ENCODE assay signal across 8 cellular contexts in genomic region chr15:34365073-34365825, GRCh38. TPM values are rescaled to one million over a fixed set of nuclear protein-coding genes. Genes with fewer than 3 reads are reported as not detected.
DNase-seq lines count a peak whose midpoint lies in the region; ATAC-seq and TF ChIP-seq lines count a peak whose summit lies in the region.

No MANE protein-coding gene starts in this region.

- H3K9ac ChIP-seq in PC-3 (ENCODE audit: low read length) (peak overlapping the region; percentile 98; the same call in 1 of the 2 replicates), duodenal mucosa (ENCODE audit: low read depth in 1 of 2, low read length in 2 of 2) (peak overlapping the region; percentile 77 to 89), neural progenitor cell (no peak overlapping the region)

- H3K9me2 ChIP-seq in PC-3 (replicated peaks; ENCODE audit: low read length) = no peaks in the 10 kb centered on the region

- TF ChIP-seq CTCF in GM12865 (IDR thresholded peaks at IDR 0.05; ENCODE audit: insufficient read depth, low read depth, low read length, missing control alignments) (no peak), PC-3 (conservative IDR thresholded peaks at IDR 0.05; ENCODE audit: low read depth, low read length) (no peak), neural progenitor cell (IDR thresholded peaks at IDR 0.05) (no peak)

- ATAC-seq in PC-3 = no peak
- no peak for ATAC-seq in HG03108 (IDR thresholded peaks at IDR 0.05; ENCODE audit: unreplicated experiment)

- peak overlapping the region; percentile 97 for H3K4me3 Mint-ChIP-seq in neural progenitor cell

- peak overlapping the region; percentile 65 for H3K4me3 ChIP-seq in GM12865 (ENCODE audit: low read depth, low read length)
- peak overlapping the region; percentile 100 for H3K4me3 ChIP-seq in PC-3 (ENCODE audit: low read length)
- H3K4me3 ChIP-seq in duodenal mucosa (ENCODE audit: low read depth in 1 of 2, low read length in 2 of 2) = peak overlapping the region; percentile 80 to 97
- H3K4me3 ChIP-seq in neural progenitor cell = peak overlapping the region; percentile 78
- H3K4me3 ChIP-seq in SJCRH30 = no peak overlapping the region; the same call in 1 of the 2 replicates

- no TSS peak for BruUV-seq in PC-3 (replicated peaks; lab: Mats Ljungman, UMichigan)

- H3K36me3 Mint-ChIP-seq in neural progenitor cell = peaks cover 9% of the 10 kb centered on the region

- POLR2A ChIA-PET in PC-3 (lab: Charles Lee; ENCODE audit: unreplicated experiment) = no interaction called here

- intact Hi-C loops in PC-3 (cut with micrococcal nuclease) = no loop called here

- CTCF ChIA-PET in PC-3 (lab: Charles Lee) = no interaction called here

- H3K36me3 ChIP-seq in PC-3 (ENCODE audit: low read depth, low read length) = peaks cover 22% of the 10 kb centered on the region
- peaks cover 6 to 26% of the 10 kb centered on the region in 2 donors for H3K36me3 ChIP-seq in duodenal mucosa (ENCODE audit: control insufficient read depth in 1 of 2, insufficient read depth in 2 of 2, low read length in 2 of 2)
- no peaks in the 10 kb centered on the region for H3K36me3 ChIP-seq in neural progenitor cell
- peaks cover 7% of the 10 kb centered on the region for H3K36me3 ChIP-seq in SJCRH30

- H2AFZ ChIP-seq in PC-3 (ENCODE audit: low read length) = no peak overlapping the region
- H2AFZ ChIP-seq in neural progenitor cell (replicated peaks) = no peak overlapping the region

- H3K79me2 ChIP-seq in PC-3 (ENCODE audit: low read length) (peaks cover 41% of the 10 kb centered on the region), neural progenitor cell (ENCODE audit: low read depth) (peaks cover 24% of the 10 kb centered on the region)

- peak; percentile 62 for DNase-seq in GM12865 (ENCODE audit: low read depth)
- DNase-seq in PC-3 = no peak
- DNase-seq in neural progenitor cell (ENCODE audit: low spot score) = no peak
- no peak for DNase-seq in SJCRH30
- DNase-seq in 8988T = no peak
- no peak for DNase-seq in activated gamma-delta T cell treated with Interleukin-2 at 50 U/mL for 16 hours

- H4K20me1 ChIP-seq in PC-3 (ENCODE audit: low read length) = peaks cover 14% of the 10 kb centered on the region; the same call in 1 of the 2 replicates
- peaks cover 14% of the 10 kb centered on the region for H4K20me1 ChIP-seq in neural progenitor cell (ENCODE audit: low read depth)

- no peak overlapping the region for H3K27ac Mint-ChIP-seq in neural progenitor cell

- H3K27ac ChIP-seq in PC-3 (ENCODE audit: low read length) (peak overlapping the region; percentile 99; the same call in 1 of the 2 replicates), duodenal mucosa (ENCODE audit: low read depth, low read length) (no peak overlapping the region), neural progenitor cell (no peak overlapping the region), SJCRH30 (no peak overlapping the region)

- H3K4me1 Mint-ChIP-seq in neural progenitor cell = peaks cover 16% of the 10 kb centered on the region

- peak overlapping the region; percentile 95 for H3K4me2 ChIP-seq in PC-3 (ENCODE audit: low read length)
- peak overlapping the region; percentile 85 for H3K4me2 ChIP-seq in neural progenitor cell

- H3K4me1 ChIP-seq in PC-3 (ENCODE audit: insufficient read depth, low read length) (peaks cover 56% of the 10 kb centered on the region), duodenal mucosa (ENCODE audit: control insufficient read depth in 1 of 2, insufficient read depth in 2 of 2, low read length in 2 of 2) (peaks cover 50 to 52% of the 10 kb centered on the region in 2 donors), neural progenitor cell (peaks cover 15% of the 10 kb centered on the region), SJCRH30 (peaks cover 6% of the 10 kb centered on the region; the same call in 1 of the 2 replicates)

- H3F3A ChIP-seq in PC-3 (ENCODE audit: low read length, unreplicated experiment) (no peaks in the 10 kb centered on the region), neural progenitor cell (ENCODE audit: low read depth) (peaks cover 19% of the 10 kb centered on the region)

- H3K27me3 ChIP-seq in PC-3 (ENCODE audit: low read length) (no peaks in the 10 kb centered on the region), duodenal mucosa (ENCODE audit: control insufficient read depth in 1 of 2, insufficient read depth in 2 of 2, low read length in 2 of 2) (no peaks in the 10 kb centered on the region), neural progenitor cell (no peaks in the 10 kb centered on the region), SJCRH30 (no peaks in the 10 kb centered on the region)

- H3K27me3 Mint-ChIP-seq in neural progenitor cell (ENCODE audit: insufficient read depth, low read depth) = peaks cover 4% of the 10 kb centered on the region

- H3K9me3 ChIP-seq in PC-3 (ENCODE audit: low read length) (no peaks in the 10 kb centered on the region), duodenal mucosa (ENCODE audit: control insufficient read depth in 1 of 2, low read length in 2 of 2) (no peaks in the 10 kb centered on the region), neural progenitor cell (ENCODE audit: low read depth) (no peaks in the 10 kb centered on the region), SJCRH30 (replicated peaks) (no peaks in the 10 kb centered on the region)

- H3K9me3 Mint-ChIP-seq in neural progenitor cell = no peaks in the 10 kb centered on the region

RNA-seq across cellular contexts. Expression of gene LPCAT4, which starts 1.7 kb away (rescaled TPM):
- total RNA-seq in PC-3 (2014; rRNA removed) = 37.0 and 38.2 TPM in 2 replicates
- total RNA-seq in neural progenitor cell (ENCODE audit: low replicate concordance) = 35.1 and 47.1 TPM in 2 replicates
- 18.3 and 30.7 TPM in 2 replicates for total RNA-seq in SJCRH30 (2014; rRNA removed; shearing (Covaris generic))

RNA-seq across cellular contexts. Expression of gene NUTM1, which starts 22.1 kb away (rescaled TPM):
- total RNA-seq in PC-3 (2014; rRNA removed) (0.04 TPM in 1 of 2 replicates, not detected in the other), neural progenitor cell (ENCODE audit: low replicate concordance) (0.19 TPM in 1 of 2 replicates, not detected in the other)
- 0.04 TPM in 1 of 2 replicates, not detected in the other for total RNA-seq in SJCRH30 (2014; rRNA removed; shearing (Covaris generic))

RNA-seq across cellular contexts. Expression of gene NOP10, which starts 22.3 kb away (rescaled TPM):
- total RNA-seq in PC-3 (2014; rRNA removed) = 291 and 323 TPM in 2 replicates
- 123 and 151 TPM in 2 replicates for total RNA-seq in neural progenitor cell (ENCODE audit: low replicate concordance)
- total RNA-seq in SJCRH30 (2014; rRNA removed; shearing (Covaris generic)) = 257 and 288 TPM in 2 replicates

RNA-seq across cellular contexts. Expression of gene SLC12A6, which starts 27.7 kb away (rescaled TPM):
- total RNA-seq in PC-3 (2014; rRNA removed) (22.9 TPM in 2 replicates), neural progenitor cell (ENCODE audit: low replicate concordance) (16.0 and 17.7 TPM in 2 replicates)
- 9.3 and 10.7 TPM in 2 replicates for total RNA-seq in SJCRH30 (2014; rRNA removed; shearing (Covaris generic))
